ENCODE assay signal across 11 cellular contexts in genomic region chr6:28541996-28542395, GRCh38. TPM values are rescaled to one million over a fixed set of nuclear protein-coding genes. Genes with fewer than 3 reads are reported as not detected.
A peak's percentile ranks its signal among the peaks of the same experiment; 100 is the strongest.
DNase-seq lines count a peak whose midpoint lies in the region; ATAC-seq and TF ChIP-seq lines count a peak whose summit lies in the region.
"Had no signal": no experiment of that assay in that cellular context is flagged by ENCODE, and none has a peak within 500 bp of the region (broad histone marks: within the 10 kb centered on the region; RNA-seq: fewer than 3 reads in every experiment).

No MANE protein-coding gene starts in this region.

- peaks cover 11% of the 10 kb centered on the region for H3K9me3 Mint-ChIP-seq in CD4-positive, alpha-beta T cell
- H3K9me3 Mint-ChIP-seq in brain, result peaks cover 6 to 14% (median 13%) of the 10 kb centered on the region in 5 experiments
- H3K9me3 Mint-ChIP-seq in mesothelial cell of epicardium, result peaks cover 6% of the 10 kb centered on the region

- intact Hi-C loops in CD4-positive, alpha-beta T cell (cut with DNase I, micrococcal nuclease), result loop anchor here (2.0 to 5.0 kb wide), 5 partner anchors 45 to 143 kb away; partner anchors contain the start of gene ZSCAN12 (in 1 of the 2)
- intact Hi-C loops in dorsolateral prefrontal cortex (cut with DNase I), result no loop called here

- no peak for ATAC-seq in CD4-positive, alpha-beta T cell (ENCODE audit: poor library complexity)

- TF ChIP-seq CTCF in CD4-positive, alpha-beta T cell (IDR thresholded peaks at IDR 0.05), result no peak
- TF ChIP-seq CTCF in brain (conservative IDR thresholded peaks at IDR 0.05) (no peak), mesothelial cell of epicardium (IDR thresholded peaks at IDR 0.05; ENCODE audit: unreplicated experiment) (no peak), dorsolateral prefrontal cortex (IDR thresholded peaks at IDR 0.05 in 54 of 56, conservative IDR thresholded peaks at IDR 0.05 in 2 of 56; ENCODE audit: low read depth in 1 of 56, partially characterized antibody in 56 of 56) (no peak)

- H3K4me3 Mint-ChIP-seq in CD4-positive, alpha-beta T cell, result peak overlapping the region; percentile 94
- H3K4me3 Mint-ChIP-seq in brain (peak overlapping the region; percentile 80 to 96 (median 90)), mesothelial cell of epicardium (peak overlapping the region; percentile 84)

- H3K27ac Mint-ChIP-seq in CD4-positive, alpha-beta T cell, result peak overlapping the region; percentile 92
- H3K27ac Mint-ChIP-seq in brain (peak overlapping the region in 3 of 5 experiments; percentile 36 to 97 (median 56)), mesothelial cell of epicardium (peak overlapping the region; percentile 96)

- CTCF ChIA-PET in CD4-positive, alpha-beta T cell (lab: Charles Lee), result interaction anchor here (1.0 to 1.2 kb wide), 4 partner anchors 47 to 128 kb away, joined by 3 to 4 read pairs (median 4); no protein-coding TSS in a partner anchor

- DNase-seq in CD4-positive, alpha-beta T cell, result no peak
- DNase-seq in mesothelial cell of epicardium (ENCODE audit: low spot score in 2 of 2, unreplicated experiment in 2 of 2) (no peak), COLO668 (lab: John Stamatoyannopoulos, UW; ENCODE audit: unreplicated experiment) (no peak), iPS-NIHi11 (ENCODE audit: low spot score) (no peak), dorsolateral prefrontal cortex (no peak), superior temporal gyrus (ENCODE audit: extremely low spot score) (no peak)

- H3K4me1 ChIP-seq in HUES6 (ENCODE audit: control insufficient read depth, insufficient read depth, low read length), result no peaks in the 10 kb centered on the region

- no peaks in the 10 kb centered on the region for H3K9me3 ChIP-seq in CD4-positive, alpha-beta T cell (ENCODE audit: control insufficient read depth, low read length)
- no peaks in the 10 kb centered on the region for H3K9me3 ChIP-seq in HUES6 (ENCODE audit: control insufficient read depth, insufficient read depth, low read depth, low read length)
- H3K9me3 ChIP-seq: thoracic aorta had no signal

- H3K4me1 Mint-ChIP-seq in CD4-positive, alpha-beta T cell (ENCODE audit: low read depth), result peaks cover 48% of the 10 kb centered on the region
- peaks cover 27% of the 10 kb centered on the region for H3K4me1 Mint-ChIP-seq in brain
- peaks cover 33% of the 10 kb centered on the region for H3K4me1 Mint-ChIP-seq in mesothelial cell of epicardium

- H3K36me3 ChIP-seq in HUES6 (ENCODE audit: control insufficient read depth, insufficient read depth, low read length), result no peaks in the 10 kb centered on the region
- H3K36me3 ChIP-seq: thoracic aorta had no signal

- peaks cover 17% of the 10 kb centered on the region for H3K36me3 Mint-ChIP-seq in CD4-positive, alpha-beta T cell (ENCODE audit: low read depth)
- H3K36me3 Mint-ChIP-seq in brain, result no peaks in the 10 kb centered on the region
- H3K36me3 Mint-ChIP-seq in mesothelial cell of epicardium, result no peaks in the 10 kb centered on the region

- POLR2A ChIA-PET in CD4-positive, alpha-beta T cell (lab: Charles Lee), result interaction anchor here (0.5 to 1.2 kb wide), 5 partner anchors 19 to 1794 kb away, joined by 3 to 4 read pairs (median 3); no protein-coding TSS in a partner anchor

- no peak overlapping the region for H3K27ac ChIP-seq in CD4-positive, alpha-beta T cell (ENCODE audit: low read depth, low read length)
- H3K27ac ChIP-seq in HUES6 (ENCODE audit: low read depth, low read length) (0 out of 2 replicates have a peak overlapping the region, but pooled peaks have one; percentile 2), dorsolateral prefrontal cortex (no peak overlapping the region)
- H3K27ac ChIP-seq: thoracic aorta had no signal

- H3K27me3 Mint-ChIP-seq in CD4-positive, alpha-beta T cell, result peaks cover 62% of the 10 kb centered on the region
- H3K27me3 Mint-ChIP-seq in brain, result peaks cover 19% of the 10 kb centered on the region
- H3K27me3 Mint-ChIP-seq in mesothelial cell of epicardium (ENCODE audit: low read depth), result peaks cover 5% of the 10 kb centered on the region

- H3K4me3 ChIP-seq in HUES6 (ENCODE audit: low read depth, low read length), result peak overlapping the region; percentile 69
- H3K4me3 ChIP-seq in dorsolateral prefrontal cortex, result peak overlapping the region in 12 of 59 donors; percentile 20 to 56 (median 44)
- H3K4me3 ChIP-seq: thoracic aorta had no signal

- peaks cover 25% of the 10 kb centered on the region for H3K27me3 ChIP-seq in CD4-positive, alpha-beta T cell (ENCODE audit: control insufficient read depth, insufficient read depth, low read length)
- H3K27me3 ChIP-seq in HUES6 (ENCODE audit: control insufficient read depth, insufficient read depth, low read length) (no peaks in the 10 kb centered on the region), dorsolateral prefrontal cortex (peaks cover 0 to 77% (median 17%) of the 10 kb centered on the region in 45 donors)

- peak overlapping the region; percentile 59 for H3K9ac ChIP-seq in HUES6 (ENCODE audit: low read length)

RNA-seq across cellular contexts. Expression of gene GPX5, which starts 16.3 kb away (rescaled TPM):
- total RNA-seq in CD4-positive, alpha-beta T cell, result not detected
- not detected for polyA plus RNA-seq in brain (ENCODE audit: insufficient read depth, low read depth, low replicate concordance)
- total RNA-seq in mesothelial cell of epicardium, result not detected in 3 replicates
- total RNA-seq in dorsolateral prefrontal cortex, result not detected
- total RNA-seq: glomerular endothelial cell; T-helper 1 cell treated with Interleukin-12 subunit alpha and Interleukin-12 subunit beta and Interleukin-4 antibody, amounts not matched to agents 30 ng/mL and 1 ng/mL, for 36 hours; thoracic aorta had no signal

RNA-seq across cellular contexts. Expression of gene GPX6, which starts 26.4 kb away (rescaled TPM):
- total RNA-seq in CD4-positive, alpha-beta T cell, result not detected
- polyA plus RNA-seq in brain (ENCODE audit: insufficient read depth, low read depth, low replicate concordance), result not detected
- total RNA-seq in mesothelial cell of epicardium, result not detected in 3 replicates
- not detected for total RNA-seq in dorsolateral prefrontal cortex
- total RNA-seq: glomerular endothelial cell; T-helper 1 cell treated with Interleukin-12 subunit alpha and Interleukin-12 subunit beta and Interleukin-4 antibody, amounts not matched to agents 30 ng/mL and 1 ng/mL, for 36 hours; thoracic aorta had no signal

Comparison
In these comparisons a context has a peak if more than half of its experiments do, and no peak if none do; other contexts are left out.
1. intact Hi-C loops: an anchor here in CD4-positive, alpha-beta T cell (2.0 to 5.0 kb wide); none called in dorsolateral prefrontal cortex.